Comparison of ENCODE assay signal across 22 cellular contexts in the genomic region with DNA sequence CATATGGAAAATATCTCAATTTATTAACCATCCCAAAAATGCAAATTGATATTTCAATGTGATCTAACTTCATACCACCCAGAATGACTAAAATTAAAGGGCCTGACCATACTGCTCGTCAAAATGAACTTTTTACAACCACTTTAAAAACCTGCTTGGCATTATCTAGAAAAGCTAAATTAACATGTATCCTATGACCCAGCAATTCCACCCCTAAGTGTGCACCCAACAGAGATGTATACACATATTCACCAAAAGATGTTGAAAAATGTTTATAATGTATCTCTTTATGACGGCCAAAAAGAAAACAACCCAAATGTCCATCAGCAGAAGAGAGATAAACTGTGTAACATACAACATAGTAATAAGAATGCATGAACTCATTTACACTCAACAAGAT.
"Had no signal": no experiment of that assay in that cellular context is flagged by ENCODE, and none has a peak within 500 bp of the region (broad histone marks: within the 10 kb centered on the region; RNA-seq: fewer than 3 reads in every experiment).

No MANE protein-coding gene starts in this region.

- H3K9me3 Mint-ChIP-seq: activated CD4-positive, alpha-beta memory T cell treated with anti-CD3 and anti-CD28 coated beads for 36 hours; activated naive CD4-positive, alpha-beta T cell treated with anti-CD3 and anti-CD28 coated beads, Interleukin-2, amount 50 U/mL, for 24 hours; activated T-cell treated with anti-CD3 and anti-CD28 coated beads, Interleukin-2, amount 50 U/mL, for 72 hours had no signal

- H3K27me3 ChIP-seq: brain microvascular endothelial cell, gastrocnemius medialis, testis, vagina had no signal

- H3K27ac ChIP-seq: brain microvascular endothelial cell, gastrocnemius medialis, left ventricle myocardium inferior, prostate gland, spleen, testis, vagina had no signal

- H3K4me1 ChIP-seq: prostate gland had no signal

- H3K4me3 ChIP-seq: gastrocnemius medialis, left ventricle myocardium inferior, prostate gland, spleen, testis, vagina had no signal

- H3K36me3 Mint-ChIP-seq: activated CD4-positive, alpha-beta memory T cell treated with anti-CD3 and anti-CD28 coated beads for 36 hours; activated naive CD4-positive, alpha-beta T cell treated with anti-CD3 and anti-CD28 coated beads, Interleukin-2, amount 50 U/mL, for 24 hours had no signal

- H3K4me3 Mint-ChIP-seq: activated CD4-positive, alpha-beta memory T cell treated with anti-CD3 and anti-CD28 coated beads for 36 hours; activated naive CD4-positive, alpha-beta T cell treated with anti-CD3 and anti-CD28 coated beads, Interleukin-2, amount 50 U/mL, for 24 hours; T-helper 17 cell had no signal

- H3K27ac Mint-ChIP-seq: activated CD4-positive, alpha-beta memory T cell treated with anti-CD3 and anti-CD28 coated beads for 36 hours; activated naive CD4-positive, alpha-beta T cell treated with anti-CD3 and anti-CD28 coated beads, Interleukin-2, amount 50 U/mL, for 24 hours; activated T-cell treated with anti-CD3 and anti-CD28 coated beads, Interleukin-2, amount 50 U/mL, for 72 hours; T-helper 17 cell had no signal

- H3K9me3 ChIP-seq: gastrocnemius medialis, left ventricle myocardium inferior, prostate gland, spleen, testis, vagina had no signal

- H3K36me3 ChIP-seq: brain microvascular endothelial cell, gastrocnemius medialis, left ventricle myocardium inferior, prostate gland, spleen, vagina had no signal

- DNase-seq: activated CD4-positive, alpha-beta memory T cell treated with anti-CD3 and anti-CD28 coated beads for 36 hours; activated CD4-positive, alpha-beta T cell treated with anti-CD3 and anti-CD28 coated beads for 48 hours; activated effector memory CD4-positive, alpha-beta T cell treated with anti-CD3 and anti-CD28 coated beads, Interleukin-2, amount 50 U/mL, for 16 hours; activated T-cell treated with anti-CD3 and anti-CD28 coated beads, Interleukin-2, amount 50 U/mL, for 72 hours; anterior cingulate cortex; brain microvascular endothelial cell; central memory CD4-positive, alpha-beta T cell; dermis blood vessel endothelial cell; effector CD8-positive, alpha-beta T cell; gastrocnemius medialis; hippocampal formation; left ventricle myocardium inferior; midbrain; spleen; stimulated activated CD4-positive, alpha-beta T cell treated with anti-CD3 and anti-CD28 coated beads, Interleukin-4, amount 100 ng/mL, for 1 hour; stimulated activated naive CD4-positive, alpha-beta T cell; T-helper 17 cell; testis; trophoblast cell had no signal

- ATAC-seq: activated T-cell treated with anti-CD3 and anti-CD28 coated beads, Interleukin-2, amount 50 U/mL, for 72 hours; gastrocnemius medialis; T-helper 17 cell had no signal
